10 cellular contexts compared by ENCODE assay signal in genomic region chr2:44802409-44803099, GRCh38.
DNase-seq lines count a peak whose midpoint lies in the region; FAIRE-seq and TF ChIP-seq lines count a peak whose summit lies in the region.
"Had no signal": no experiment of that assay in that cellular context is flagged by ENCODE, and none has a peak within 500 bp of the region (broad histone marks: within the 10 kb centered on the region; RNA-seq: fewer than 3 reads in every experiment).

No MANE protein-coding gene starts in this region.

- no peak overlapping the region for H4K91ac ChIP-seq in trophoblast cell (ENCODE audit: low read depth, low read length)

- no peaks in the 10 kb centered on the region for H3K36me3 Mint-ChIP-seq in glutamatergic neuron (ENCODE audit: unreplicated experiment)

- DNase-seq in GM19239 (ENCODE audit: insufficient read length, low spot score): no peak
- DNase-seq in NCI-H69 (lab: John Stamatoyannopoulos, UW): peak; percentile 74
- DNase-seq in glutamatergic neuron: no peak
- peak in 1 of 2 donors; percentile 37 for DNase-seq in trophoblast cell
- no peak for DNase-seq in LoVo (ENCODE audit: low spot score)
- no peak for DNase-seq in activated CD4-positive, alpha-beta T cell treated with anti-CD3 and anti-CD28 coated beads for 4 hours
- DNase-seq in G401 (ENCODE audit: low spot score): no peak
- DNase-seq in DMS79 treated with DMSO at 0.1 percent for 48 hours (lab: John Stamatoyannopoulos, UW): no peak
- DNase-seq: NCI-H1930, SJCRH30 had no signal

- no peaks in the 10 kb centered on the region for H3K79me2 ChIP-seq in trophoblast cell (ENCODE audit: control insufficient read depth, insufficient read depth, low read length, poor library complexity)

- peaks cover 6% of the 10 kb centered on the region for H3K4me1 Mint-ChIP-seq in glutamatergic neuron (ENCODE audit: low read depth, unreplicated experiment)

- no peak overlapping the region for H3K14ac ChIP-seq in trophoblast cell (ENCODE audit: low read length)

- in situ Hi-C loops in G401 (cut with HindIII; ENCODE audit: low sequenced_read_pairs): no loop called here

- no peak overlapping the region for H4K8ac ChIP-seq in trophoblast cell (ENCODE audit: low read depth, low read length)

- H3K23ac ChIP-seq in trophoblast cell (ENCODE audit: low read length): no peak overlapping the region

- no peak overlapping the region for H2BK5ac ChIP-seq in trophoblast cell (ENCODE audit: low read depth, low read length, poor library complexity)

- H4K12ac ChIP-seq in trophoblast cell (ENCODE audit: low read depth, low read length): no peak overlapping the region

- FAIRE-seq in GM19239 (lab: Jason Lieb, UNC): peak; percentile 54

- peak overlapping the region; percentile 79 for H3K4me2 ChIP-seq in trophoblast cell (ENCODE audit: low read length)

- H3K9me3 ChIP-seq in trophoblast cell (ENCODE audit: insufficient read depth, low read depth, low read length): no peaks in the 10 kb centered on the region
- H3K9me3 ChIP-seq: SJCRH30 had no signal

- H3K4me1 ChIP-seq in trophoblast cell (ENCODE audit: control insufficient read depth in 1 of 2, insufficient read depth in 2 of 2, low read length in 2 of 2): peaks cover 0 to 2% of the 10 kb centered on the region in 2 experiments

- H3K9ac ChIP-seq in trophoblast cell (ENCODE audit: low read length): no peak overlapping the region

- no peaks in the 10 kb centered on the region for H3K79me1 ChIP-seq in trophoblast cell (ENCODE audit: low read length)

- H3K27ac ChIP-seq in trophoblast cell (ENCODE audit: low read depth, low read length): no peak overlapping the region
- H3K27ac ChIP-seq: SJCRH30 had no signal

- H3K27me3 Mint-ChIP-seq in glutamatergic neuron (ENCODE audit: unreplicated experiment): peaks cover 20% of the 10 kb centered on the region

- no peak overlapping the region for H3K4ac ChIP-seq in trophoblast cell (ENCODE audit: low read depth, low read length)

- H3K27me3 ChIP-seq in trophoblast cell (ENCODE audit: insufficient read depth, low read length): peaks cover 44% of the 10 kb centered on the region
- H3K27me3 ChIP-seq: SJCRH30 had no signal

- no peak overlapping the region for H2BK120ac ChIP-seq in trophoblast cell (ENCODE audit: insufficient read depth, low read length, poor library complexity)

- H3K9me3 Mint-ChIP-seq in glutamatergic neuron (ENCODE audit: unreplicated experiment): peaks cover 2% of the 10 kb centered on the region

- no peak overlapping the region for H2BK12ac ChIP-seq in trophoblast cell (ENCODE audit: low read length)

- no peak overlapping the region for H3K18ac ChIP-seq in trophoblast cell (ENCODE audit: low read length)

- no peak overlapping the region for H3K4me3 ChIP-seq in trophoblast cell (ENCODE audit: low read depth, low read length)
- H3K4me3 ChIP-seq: SJCRH30 had no signal

- H2AK5ac ChIP-seq in trophoblast cell (ENCODE audit: low read length): no peak overlapping the region

- H3K4me3 Mint-ChIP-seq in glutamatergic neuron (ENCODE audit: unreplicated experiment): peak overlapping the region; percentile 82

- TF ChIP-seq CTCF in glutamatergic neuron (IDR thresholded peaks at IDR 0.05; ENCODE audit: partially characterized antibody, unreplicated experiment): no peak

- WGBS in trophoblast cell (ENCODE audit: extremely low coverage, insufficient coverage, insufficient read length): no CpG with 5 or more reads among the region's 46 CpGs

- no peaks in the 10 kb centered on the region for H3K36me3 ChIP-seq in trophoblast cell (ENCODE audit: control insufficient read depth in 1 of 2, insufficient read depth in 2 of 2, low read length in 2 of 2)
- H3K36me3 ChIP-seq: SJCRH30 had no signal

- no peak overlapping the region for H2AFZ ChIP-seq in trophoblast cell (ENCODE audit: insufficient read depth, low read length, poor library complexity)

- no peak overlapping the region for H3K27ac Mint-ChIP-seq in glutamatergic neuron (ENCODE audit: unreplicated experiment)
